In the genomic region with DNA sequence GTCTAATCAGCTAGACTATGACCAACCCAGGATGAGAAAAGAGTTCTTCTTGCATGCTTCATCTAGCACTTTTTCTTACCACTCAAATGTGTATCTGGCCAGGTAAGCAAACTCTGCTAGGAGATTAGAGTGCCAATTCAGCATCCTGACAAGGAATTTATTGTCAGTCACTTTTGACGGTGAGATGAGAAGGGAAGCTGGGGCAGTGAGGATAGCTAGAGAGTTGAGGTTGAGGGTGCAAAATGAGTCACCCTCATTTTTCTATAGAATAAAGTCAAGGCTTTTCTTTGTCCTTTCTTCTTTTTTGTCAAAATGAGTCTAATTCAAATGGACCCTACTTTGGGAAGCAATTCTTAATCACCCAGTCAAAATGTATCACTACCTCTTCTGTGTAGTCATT, we compare ENCODE assay signal across 16 cellular contexts.
DNase-seq lines count a peak whose midpoint lies in the region; ATAC-seq lines count a peak whose summit lies in the region.
"Had no signal": no experiment of that assay in that cellular context is flagged by ENCODE, and none has a peak within 500 bp of the region (broad histone marks: within the 10 kb centered on the region; RNA-seq: fewer than 3 reads in every experiment).

No MANE protein-coding gene starts in this region.

- intact Hi-C loops in activated T-helper 1 cell treated with anti-CD3 and anti-CD28 coated beads, Interleukin-12 subunit alpha, Interleukin-12 subunit beta, Interleukin-2, Interleukin-4 antibody, amounts not matched to agents 30 ng/mL and 10 ng/mL and 1 ng/mL, durations not matched to agents 14 hours and 24 hours and 36 hours (cut with micrococcal nuclease), result loop anchor here (2.0 kb wide), 2 partner anchors 19 to 33 kb away; no protein-coding TSS in a partner anchor

- H3K4me3 Mint-ChIP-seq in T-helper 1 cell treated with Interleukin-12 subunit alpha and Interleukin-12 subunit beta and Interleukin-4 antibody, amounts not matched to agents 30 μg/mL and 1 μg/mL, for 36 hours, result no peak overlapping the region
- H3K4me3 Mint-ChIP-seq in activated T-cell treated with anti-CD3 and anti-CD28 coated beads, Interleukin-2, amount 50 U/mL, for 72 hours, result no peak overlapping the region
- no peak overlapping the region for H3K4me3 Mint-ChIP-seq in activated T-cell treated with anti-CD3 and anti-CD28 coated beads, Interleukin-2, amount 50 U/mL, for 4 hours
- no peak overlapping the region for H3K4me3 Mint-ChIP-seq in activated T-helper 1 cell treated with anti-CD3 and anti-CD28 coated beads, Interleukin-12 subunit alpha, Interleukin-12 subunit beta, Interleukin-2, Interleukin-4 antibody, amounts not matched to agents 30 ng/mL and 10 ng/mL and 1 ng/mL, durations not matched to agents 14 hours and 24 hours and 36 hours
- no peak overlapping the region for H3K4me3 Mint-ChIP-seq in stimulated activated effector memory CD8-positive, alpha-beta T cell treated with anti-CD3 and anti-CD28 coated beads, Interleukin-12 subunit alpha, Interleukin-12 subunit beta, amount 100 ng/mL, for 72 hours
- H3K4me3 Mint-ChIP-seq: CD14-positive monocyte; CD8-positive, alpha-beta T cell; GM23338 had no signal

- H3K36me3 Mint-ChIP-seq in T-helper 1 cell treated with Interleukin-12 subunit alpha and Interleukin-12 subunit beta and Interleukin-4 antibody, amounts not matched to agents 30 μg/mL and 1 μg/mL, for 36 hours (ENCODE audit: low read depth), result peaks cover 3% of the 10 kb centered on the region
- H3K36me3 Mint-ChIP-seq in activated T-cell treated with anti-CD3 and anti-CD28 coated beads, Interleukin-2, amount 50 U/mL, for 72 hours (ENCODE audit: insufficient read depth in 2 of 2), result no peaks in the 10 kb centered on the region
- H3K36me3 Mint-ChIP-seq in activated T-cell treated with anti-CD3 and anti-CD28 coated beads, Interleukin-2, amount 50 U/mL, for 4 hours (ENCODE audit: insufficient read depth), result no peaks in the 10 kb centered on the region
- peaks cover under 1% of the 10 kb centered on the region for H3K36me3 Mint-ChIP-seq in activated T-helper 1 cell treated with anti-CD3 and anti-CD28 coated beads, Interleukin-12 subunit alpha, Interleukin-12 subunit beta, Interleukin-2, Interleukin-4 antibody, amounts not matched to agents 30 ng/mL and 10 ng/mL and 1 ng/mL, durations not matched to agents 14 hours and 24 hours and 36 hours (ENCODE audit: low read depth)
- no peaks in the 10 kb centered on the region for H3K36me3 Mint-ChIP-seq in stimulated activated effector memory CD8-positive, alpha-beta T cell treated with anti-CD3 and anti-CD28 coated beads, Interleukin-12 subunit alpha, Interleukin-12 subunit beta, amount 100 ng/mL, for 72 hours
- H3K36me3 Mint-ChIP-seq: CD8-positive, alpha-beta T cell had no signal

- DNase-seq in T-helper 1 cell, result no peak
- no peak for DNase-seq in activated T-cell treated with anti-CD3 and anti-CD28 coated beads, Interleukin-2, amount 50 U/mL, for 72 hours
- DNase-seq in activated T-cell treated with anti-CD3 and anti-CD28 coated beads, Interleukin-2, amount 50 U/mL, for 4 hours, result no peak
- no peak for DNase-seq in activated T-helper 1 cell treated with anti-CD3 and anti-CD28 coated beads, Interleukin-12 subunit alpha, Interleukin-12 subunit beta, Interleukin-2, Interleukin-4 antibody, amounts not matched to agents 30 ng/mL and 10 ng/mL and 1 ng/mL, durations not matched to agents 14 hours and 24 hours and 36 hours (ENCODE audit: low spot score)
- DNase-seq in stimulated activated effector memory CD8-positive, alpha-beta T cell treated with anti-CD3 and anti-CD28 coated beads, Interleukin-12 subunit alpha, Interleukin-12 subunit beta, amount 100 ng/mL, for 72 hours (ENCODE audit: low spot score in 2 of 2), result no peak
- DNase-seq in OCI-M2 (lab: John Stamatoyannopoulos, UW; ENCODE audit: unreplicated experiment), result no peak
- DNase-seq in stimulated activated CD4-positive, alpha-beta T cell treated with anti-CD3 and anti-CD28 coated beads, Interleukin-4, amount 100 ng/mL, for 4 hours, result no peak
- DNase-seq: CD8-positive, alpha-beta T cell; COR-L47; DMS153; DMS79 treated with DMSO at 0.1 percent for 48 hours; EL; H7 had no signal

- peak; percentile 54 to 66 for ATAC-seq in activated T-cell treated with anti-CD3 and anti-CD28 coated beads, Interleukin-2, amount 50 U/mL, for 72 hours (replicated peaks in 1 of 2)
- ATAC-seq in activated T-cell treated with anti-CD3 and anti-CD28 coated beads, Interleukin-2, amount 50 U/mL, for 4 hours, result no peak
- peak; percentile 70 for ATAC-seq in stimulated activated effector memory CD8-positive, alpha-beta T cell treated with anti-CD3 and anti-CD28 coated beads, Interleukin-12 subunit alpha, Interleukin-12 subunit beta, amount 100 ng/mL, for 72 hours
- ATAC-seq: CD8-positive, alpha-beta T cell; GM23338 had no signal

- H3K27me3 Mint-ChIP-seq in T-helper 1 cell treated with Interleukin-12 subunit alpha and Interleukin-12 subunit beta and Interleukin-4 antibody, amounts not matched to agents 30 μg/mL and 1 μg/mL, for 36 hours (ENCODE audit: low read depth), result no peaks in the 10 kb centered on the region
- no peaks in the 10 kb centered on the region for H3K27me3 Mint-ChIP-seq in activated T-cell treated with anti-CD3 and anti-CD28 coated beads, Interleukin-2, amount 50 U/mL, for 72 hours (ENCODE audit: low read depth)
- no peaks in the 10 kb centered on the region for H3K27me3 Mint-ChIP-seq in activated T-cell treated with anti-CD3 and anti-CD28 coated beads, Interleukin-2, amount 50 U/mL, for 4 hours (ENCODE audit: low read depth)
- no peaks in the 10 kb centered on the region for H3K27me3 Mint-ChIP-seq in activated T-helper 1 cell treated with anti-CD3 and anti-CD28 coated beads, Interleukin-12 subunit alpha, Interleukin-12 subunit beta, Interleukin-2, Interleukin-4 antibody, amounts not matched to agents 30 ng/mL and 10 ng/mL and 1 ng/mL, durations not matched to agents 14 hours and 24 hours and 36 hours (ENCODE audit: insufficient read depth)

- H3K9me3 Mint-ChIP-seq in T-helper 1 cell treated with Interleukin-12 subunit alpha and Interleukin-12 subunit beta and Interleukin-4 antibody, amounts not matched to agents 30 μg/mL and 1 μg/mL, for 36 hours, result no peaks in the 10 kb centered on the region
- no peaks in the 10 kb centered on the region for H3K9me3 Mint-ChIP-seq in activated T-cell treated with anti-CD3 and anti-CD28 coated beads, Interleukin-2, amount 50 U/mL, for 72 hours
- peaks cover 1% of the 10 kb centered on the region for H3K9me3 Mint-ChIP-seq in activated T-cell treated with anti-CD3 and anti-CD28 coated beads, Interleukin-2, amount 50 U/mL, for 4 hours
- H3K9me3 Mint-ChIP-seq in activated T-helper 1 cell treated with anti-CD3 and anti-CD28 coated beads, Interleukin-12 subunit alpha, Interleukin-12 subunit beta, Interleukin-2, Interleukin-4 antibody, amounts not matched to agents 30 ng/mL and 10 ng/mL and 1 ng/mL, durations not matched to agents 14 hours and 24 hours and 36 hours, result no peaks in the 10 kb centered on the region
- no peaks in the 10 kb centered on the region for H3K9me3 Mint-ChIP-seq in stimulated activated effector memory CD8-positive, alpha-beta T cell treated with anti-CD3 and anti-CD28 coated beads, Interleukin-12 subunit alpha, Interleukin-12 subunit beta, amount 100 ng/mL, for 72 hours
- H3K9me3 Mint-ChIP-seq: CD8-positive, alpha-beta T cell had no signal

- peak overlapping the region; percentile 11 for H3K27ac Mint-ChIP-seq in T-helper 1 cell treated with Interleukin-12 subunit alpha and Interleukin-12 subunit beta and Interleukin-4 antibody, amounts not matched to agents 30 μg/mL and 1 μg/mL, for 36 hours
- no peak overlapping the region for H3K27ac Mint-ChIP-seq in activated T-cell treated with anti-CD3 and anti-CD28 coated beads, Interleukin-2, amount 50 U/mL, for 72 hours
- H3K27ac Mint-ChIP-seq in activated T-helper 1 cell treated with anti-CD3 and anti-CD28 coated beads, Interleukin-12 subunit alpha, Interleukin-12 subunit beta, Interleukin-2, Interleukin-4 antibody, amounts not matched to agents 30 ng/mL and 10 ng/mL and 1 ng/mL, durations not matched to agents 14 hours and 24 hours and 36 hours, result peak overlapping the region; percentile 31
- H3K27ac Mint-ChIP-seq in stimulated activated effector memory CD8-positive, alpha-beta T cell treated with anti-CD3 and anti-CD28 coated beads, Interleukin-12 subunit alpha, Interleukin-12 subunit beta, amount 100 ng/mL, for 72 hours, result no peak overlapping the region
- H3K27ac Mint-ChIP-seq: CD14-positive monocyte; CD8-positive, alpha-beta T cell; GM23338 had no signal

- peaks cover 12% of the 10 kb centered on the region for H3K4me1 Mint-ChIP-seq in T-helper 1 cell treated with Interleukin-12 subunit alpha and Interleukin-12 subunit beta and Interleukin-4 antibody, amounts not matched to agents 30 μg/mL and 1 μg/mL, for 36 hours (ENCODE audit: low read depth)
- H3K4me1 Mint-ChIP-seq in activated T-cell treated with anti-CD3 and anti-CD28 coated beads, Interleukin-2, amount 50 U/mL, for 72 hours (ENCODE audit: low read depth), result peaks cover 13% of the 10 kb centered on the region
- H3K4me1 Mint-ChIP-seq in activated T-cell treated with anti-CD3 and anti-CD28 coated beads, Interleukin-2, amount 50 U/mL, for 4 hours (ENCODE audit: low read depth), result no peaks in the 10 kb centered on the region
- H3K4me1 Mint-ChIP-seq in activated T-helper 1 cell treated with anti-CD3 and anti-CD28 coated beads, Interleukin-12 subunit alpha, Interleukin-12 subunit beta, Interleukin-2, Interleukin-4 antibody, amounts not matched to agents 30 ng/mL and 10 ng/mL and 1 ng/mL, durations not matched to agents 14 hours and 24 hours and 36 hours (ENCODE audit: low read depth), result peaks cover 13% of the 10 kb centered on the region
- peaks cover 6% of the 10 kb centered on the region for H3K4me1 Mint-ChIP-seq in stimulated activated effector memory CD8-positive, alpha-beta T cell treated with anti-CD3 and anti-CD28 coated beads, Interleukin-12 subunit alpha, Interleukin-12 subunit beta, amount 100 ng/mL, for 72 hours
- H3K4me1 Mint-ChIP-seq: CD14-positive monocyte had no signal

Comparison
In these comparisons a context has a peak if more than half of its experiments do, and no peak if none do; other contexts are left out.
1. ATAC-seq: peak in activated T-cell treated with anti-CD3 and anti-CD28 coated beads, Interleukin-2, amount 50 U/mL, for 72 hours (2 of 2) and stimulated activated effector memory CD8-positive, alpha-beta T cell treated with anti-CD3 and anti-CD28 coated beads, Interleukin-12 subunit alpha, Interleukin-12 subunit beta, amount 100 ng/mL, for 72 hours (single experiment); none in activated T-cell treated with anti-CD3 and anti-CD28 coated beads, Interleukin-2, amount 50 U/mL, for 4 hours (0 of 2).
2. H3K27ac Mint-ChIP-seq: peak in T-helper 1 cell treated with Interleukin-12 subunit alpha and Interleukin-12 subunit beta and Interleukin-4 antibody, amounts not matched to agents 30 μg/mL and 1 μg/mL, for 36 hours (single experiment) and activated T-helper 1 cell treated with anti-CD3 and anti-CD28 coated beads, Interleukin-12 subunit alpha, Interleukin-12 subunit beta, Interleukin-2, Interleukin-4 antibody, amounts not matched to agents 30 ng/mL and 10 ng/mL and 1 ng/mL, durations not matched to agents 14 hours and 24 hours and 36 hours (single experiment); none in activated T-cell treated with anti-CD3 and anti-CD28 coated beads, Interleukin-2, amount 50 U/mL, for 72 hours (single experiment) and stimulated activated effector memory CD8-positive, alpha-beta T cell treated with anti-CD3 and anti-CD28 coated beads, Interleukin-12 subunit alpha, Interleukin-12 subunit beta, amount 100 ng/mL, for 72 hours (single experiment).